In genomic region chr17:37392024-37392590, GRCh38 we compare ENCODE assay signal across 10 cellular contexts. TPM values are rescaled to one million over a fixed set of nuclear protein-coding genes. Genes with fewer than 3 reads are reported as not detected.
DNase-seq lines count a peak whose midpoint lies in the region; ATAC-seq and TF ChIP-seq lines count a peak whose summit lies in the region.
"Had no signal": no experiment of that assay in that cellular context is flagged by ENCODE, and none has a peak within 500 bp of the region (broad histone marks: within the 10 kb centered on the region; RNA-seq: fewer than 3 reads in every experiment).

No MANE protein-coding gene starts in this region.

- no peaks in the 10 kb centered on the region for H3K36me3 ChIP-seq in spleen

- TF ChIP-seq POLR2A in spleen (IDR thresholded peaks at IDR 0.05): no peak

- ATAC-seq in HG03108 (IDR thresholded peaks at IDR 0.05; ENCODE audit: unreplicated experiment) (peak; percentile 51), HG03039 (IDR thresholded peaks at IDR 0.05; ENCODE audit: unreplicated experiment) (no peak), GM18861 (IDR thresholded peaks at IDR 0.05; ENCODE audit: unreplicated experiment) (no peak)

- peaks cover 0 to 11% (median 2%) of the 10 kb centered on the region in 6 donors for H3K4me1 ChIP-seq in spleen

- WGBS in spleen, 5 donors: 72 to 82% (median 80%) methylated on average over 3 of the region's 3 CpGs

- intact Hi-C loops in spleen (cut with DNase I; ENCODE audit: low total_unique reads): no loop called here

- no peaks in the 10 kb centered on the region for H3K27me3 ChIP-seq in spleen (replicated peaks in 1 of 7)

- no peak for TF ChIP-seq CTCF in spleen (IDR thresholded peaks at IDR 0.05 in 8 of 11, conservative IDR thresholded peaks at IDR 0.05 in 3 of 11)

- H3K4me3 ChIP-seq in spleen: no peak overlapping the region

- DNase-seq in EH (ENCODE audit: low read depth) (peak; percentile 87), astrocyte of the hippocampus (ENCODE audit: low read depth, low spot score) (peak; percentile 56), myocyte (ENCODE audit: low read depth) (peak; percentile 65), spleen (no peak), germinal center (ENCODE audit: low spot score) (no peak)

- no peak overlapping the region for H3K27ac ChIP-seq in spleen
- H3K27ac ChIP-seq: HL-60 had no signal

- H3K9me3 ChIP-seq in spleen: no peaks in the 10 kb centered on the region

RNA-seq across cellular contexts. Expression of gene ACACA, which starts 14.5 kb away (rescaled TPM):
- total RNA-seq in myocyte (33.0 and 45.9 TPM in 2 replicates), spleen (10 to 100 TPM; 23.6 to 50.8 (median 32.2) TPM)
- 38.3 TPM for polyA plus RNA-seq in myocyte (2012)
- 1 to 10 TPM; 3.2 to 8.3 (median 4.8) TPM for polyA plus RNA-seq in spleen

RNA-seq across cellular contexts. Expression of gene TADA2A, which starts 14.6 kb away (rescaled TPM):
- 10.6 and 23.6 TPM in 2 replicates for total RNA-seq in myocyte
- polyA plus RNA-seq in myocyte (2012): 9.6 TPM
- total RNA-seq in spleen: 10 to 100 TPM; 13.7 to 31.8 (median 24.0) TPM
- polyA plus RNA-seq in spleen: 1 to 10 TPM; 7.8 to 9.4 (median 8.1) TPM

RNA-seq across cellular contexts. Expression of gene C17orf78, which starts 16.3 kb away (rescaled TPM):
- total RNA-seq in myocyte (not detected in 2 replicates), spleen (not detected)
- polyA plus RNA-seq in myocyte (2012): 0.10 TPM
- not detected for polyA plus RNA-seq in spleen
- total RNA-seq: lower leg skin had no signal

Comparison
In these comparisons a context has a peak if more than half of its experiments do, and no peak if none do; other contexts are left out.
1. DNase-seq: peak in EH (single experiment), astrocyte of the hippocampus (single experiment) and myocyte (single experiment); none in spleen (single experiment) and germinal center (single experiment).